Comparison of ENCODE assay signal across 1 cellular context in genomic region chr1:174022080-174022975, GRCh38.
TF ChIP-seq lines count a peak whose summit lies in the region.

RC3H1 (minus strand) TSS chr1:174022357; CDS start chr1:173992985, 29,372 bp downstream.

TF ChIP-seq in HepG2, 621 proteins besides CTCF, POLR2A, EP300 and RAD21 (continued from another document and continues in another):
- no peak for TF ChIP-seq NR3C1 (CRISPR knock-in tag; IDR thresholded peaks at IDR 0.05)
- TF ChIP-seq NPAS2 (CRISPR knock-in tag; IDR thresholded peaks at IDR 0.05; ENCODE audit: borderline replicate concordance), result no peak
- TF ChIP-seq ZSCAN25 (CRISPR knock-in tag; IDR thresholded peaks at IDR 0.05), result peak; percentile 76
- TF ChIP-seq ZNF674 (CRISPR knock-in tag; IDR thresholded peaks at IDR 0.05; ENCODE audit: low read depth), result no peak
- TF ChIP-seq SAP130 (CRISPR knock-in tag; IDR thresholded peaks at IDR 0.05; ENCODE audit: low read depth), result peak; percentile 88
- TF ChIP-seq DNMT3B (CRISPR knock-in tag; conservative IDR thresholded peaks at IDR 0.05), result no peak
- peak; percentile 33; the same call in 1 of the 2 replicates for TF ChIP-seq PPARG (CRISPR knock-in tag; conservative IDR thresholded peaks at IDR 0.05)
- peak; percentile 95 for TF ChIP-seq ASH2L (IDR thresholded peaks at IDR 0.05; ENCODE audit: insufficient read length, low read depth, low read length)
- TF ChIP-seq NFYB (CRISPR knock-in tag; IDR thresholded peaks at IDR 0.05), result peak; percentile 19; the same call in 1 of the 2 replicates
- no peak; the same call in 1 of the 2 replicates for TF ChIP-seq ZNF816 (CRISPR knock-in tag; IDR thresholded peaks at IDR 0.05; ENCODE audit: borderline replicate concordance)
- 0 out of 2 replicates have a peak, but pooled peaks have one; percentile 40 for TF ChIP-seq ZSCAN29 (CRISPR knock-in tag; conservative IDR thresholded peaks at IDR 0.05)
- TF ChIP-seq ZNF296 (CRISPR knock-in tag; conservative IDR thresholded peaks at IDR 0.05), result no peak
- TF ChIP-seq TBX2 (CRISPR knock-in tag; IDR thresholded peaks at IDR 0.05; ENCODE audit: borderline replicate concordance), result 0 out of 2 replicates have a peak, but pooled peaks have one; percentile 18
- no peak; the same call in 1 of the 2 replicates for TF ChIP-seq SRY (CRISPR knock-in tag; IDR thresholded peaks at IDR 0.05)
- TF ChIP-seq KDM1A (CRISPR knock-in tag; IDR thresholded peaks at IDR 0.05), result 0 out of 2 replicates have a peak, but pooled peaks have one; percentile 25
- peak; percentile 38; the same call in 1 of the 2 replicates for TF ChIP-seq SALL2 (CRISPR knock-in tag; IDR thresholded peaks at IDR 0.05)
- TF ChIP-seq ISL2 (CRISPR knock-in tag; IDR thresholded peaks at IDR 0.05), result peak; percentile 57; the same call in 1 of the 2 replicates
- TF ChIP-seq ZBTB34 (CRISPR knock-in tag; IDR thresholded peaks at IDR 0.05), result no peak
- TF ChIP-seq SOX5 (CRISPR knock-in tag; IDR thresholded peaks at IDR 0.05; ENCODE audit: borderline replicate concordance), result no peak; the same call in 1 of the 2 replicates
- no peak for TF ChIP-seq NFIC (IDR thresholded peaks at IDR 0.05; ENCODE audit: low read length)
- TF ChIP-seq ZNF292 (CRISPR knock-in tag; IDR thresholded peaks at IDR 0.05; ENCODE audit: borderline replicate concordance, low read depth), result 0 out of 2 replicates have a peak, but pooled peaks have one; percentile 39
- peak; percentile 75 for TF ChIP-seq GABPB1 (CRISPR knock-in tag; IDR thresholded peaks at IDR 0.05)
- no peak for TF ChIP-seq ZNF552 (CRISPR knock-in tag; IDR thresholded peaks at IDR 0.05; ENCODE audit: borderline replicate concordance)
- TF ChIP-seq SP5 (CRISPR knock-in tag; IDR thresholded peaks at IDR 0.05; ENCODE audit: borderline replicate concordance, low read depth), result peak; percentile 80; the same call in 1 of the 2 replicates
- TF ChIP-seq ZNF790 (CRISPR knock-in tag; IDR thresholded peaks at IDR 0.05; ENCODE audit: borderline replicate concordance), result peak; percentile 36; the same call in 1 of the 2 replicates
- TF ChIP-seq MXD3 (CRISPR knock-in tag; IDR thresholded peaks at IDR 0.05), result peak; percentile 83
- TF ChIP-seq ZNF205 (CRISPR knock-in tag; IDR thresholded peaks at IDR 0.05), result no peak
- TF ChIP-seq FOXP1 (IDR thresholded peaks at IDR 0.05), result no peak
- TF ChIP-seq FOXP1 (CRISPR knock-in tag; IDR thresholded peaks at IDR 0.05), result no peak; the same call in 1 of the 2 replicates
- no peak for TF ChIP-seq ZNF513 (CRISPR knock-in tag; conservative IDR thresholded peaks at IDR 0.05)
- 0 out of 2 replicates have a peak, but pooled peaks have one; percentile 63 for TF ChIP-seq PRDM10 (CRISPR knock-in tag; IDR thresholded peaks at IDR 0.05; ENCODE audit: low read depth)
- no peak for TF ChIP-seq SOX13 (IDR thresholded peaks at IDR 0.05)
- peak in 1 of 2 experiments; percentile 48; a peak in 2 of 4 replicates for TF ChIP-seq SOX13 (CRISPR knock-in tag; conservative IDR thresholded peaks at IDR 0.05 in 1 of 2, IDR thresholded peaks at IDR 0.05 in 1 of 2)
- no peak for TF ChIP-seq ATF7 (IDR thresholded peaks at IDR 0.05)
- no peak for TF ChIP-seq ATF7 (CRISPR knock-in tag; IDR thresholded peaks at IDR 0.05)
- TF ChIP-seq THAP8 (CRISPR knock-in tag; IDR thresholded peaks at IDR 0.05; ENCODE audit: borderline replicate concordance), result peak; percentile 72; the same call in 1 of the 2 replicates
- no peak for TF ChIP-seq PRPF4 (IDR thresholded peaks at IDR 0.05; ENCODE audit: low read depth, low read length, poor library complexity, severe bottlenecking)
- 0 out of 2 replicates have a peak, but pooled peaks have one; percentile 35 for TF ChIP-seq ARNTL (CRISPR knock-in tag; IDR thresholded peaks at IDR 0.05)
- TF ChIP-seq ZNF343 (CRISPR knock-in tag; IDR thresholded peaks at IDR 0.05), result no peak
- 0 out of 2 replicates have a peak, but pooled peaks have one; percentile 13 for TF ChIP-seq MTF2 (CRISPR knock-in tag; IDR thresholded peaks at IDR 0.05; ENCODE audit: borderline replicate concordance)
- TF ChIP-seq GTF3A (CRISPR knock-in tag; conservative IDR thresholded peaks at IDR 0.05), result no peak
- no peak for TF ChIP-seq TEF (CRISPR knock-in tag; IDR thresholded peaks at IDR 0.05)
- TF ChIP-seq ZNF282 (IDR thresholded peaks at IDR 0.05; ENCODE audit: partially characterized antibody), result no peak
- TF ChIP-seq ELF1 (CRISPR knock-in tag; IDR thresholded peaks at IDR 0.05), result peak; percentile 62
- no peak for TF ChIP-seq ZNF326 (CRISPR knock-in tag; IDR thresholded peaks at IDR 0.05; ENCODE audit: borderline replicate concordance)
- TF ChIP-seq MTERF4 (CRISPR knock-in tag; IDR thresholded peaks at IDR 0.05), result peak; percentile 49; the same call in 1 of the 2 replicates
- no peak; the same call in 1 of the 2 replicates for TF ChIP-seq PBX3 (CRISPR knock-in tag; IDR thresholded peaks at IDR 0.05; ENCODE audit: borderline replicate concordance)
- no peak for TF ChIP-seq CCAR2 (optimal IDR thresholded peaks at IDR 0.05; ENCODE audit: low read depth, low read length)
- TF ChIP-seq PHF8 (CRISPR knock-in tag; IDR thresholded peaks at IDR 0.05), result peak; percentile 89
- TF ChIP-seq ZNF678 (CRISPR knock-in tag; IDR thresholded peaks at IDR 0.05), result peak; percentile 85; the same call in 1 of the 2 replicates
- no peak for TF ChIP-seq NBN (conservative IDR thresholded peaks at IDR 0.05)
- no peak for TF ChIP-seq ZNF83 (CRISPR knock-in tag; IDR thresholded peaks at IDR 0.05; ENCODE audit: borderline replicate concordance)
- TF ChIP-seq ZNF75D (CRISPR knock-in tag; IDR thresholded peaks at IDR 0.05; ENCODE audit: borderline replicate concordance), result no peak
- no peak for TF ChIP-seq IRF1 (CRISPR knock-in tag; IDR thresholded peaks at IDR 0.05; ENCODE audit: low read depth)
- TF ChIP-seq CENPX (CRISPR knock-in tag; IDR thresholded peaks at IDR 0.05), result no peak
